In genomic region chr5:96533371-96533770, GRCh38 we compare ENCODE assay signal across 33 cellular contexts.
"Had no signal": no experiment of that assay in that cellular context is flagged by ENCODE, and none has a peak within 500 bp of the region (broad histone marks: within the 10 kb centered on the region; RNA-seq: fewer than 3 reads in every experiment).

No MANE protein-coding gene starts in this region.

- ATAC-seq: activated naive CD4-positive, alpha-beta T cell treated with anti-CD3 and anti-CD28 coated beads, Interleukin-2, amount 50 U/mL, for 72 hours; activated naive CD8-positive, alpha-beta T cell treated with anti-CD3 and anti-CD28 coated beads, Interleukin-2, amount 50 U/mL, for 24 hours; activated T-cell treated with anti-CD3 and anti-CD28 coated beads, Interleukin-2, amount 50 U/mL, for 4 hours; activated T-cell treated with anti-CD3 and anti-CD28 coated beads, Interleukin-2, amount 50 U/mL, for 72 hours; activated T-helper 17 cell treated with anti-CD3 and anti-CD28 coated beads, Interleukin-2, amount 50 U/mL, for 72 hours; body of pancreas had no signal

- H3K4me1 ChIP-seq: ascending aorta, body of pancreas, breast epithelium had no signal

- FAIRE-seq: astrocyte, bronchial epithelial cell, colon had no signal

- DNase-seq: activated effector memory CD4-positive, alpha-beta T cell treated with anti-CD3 and anti-CD28 coated beads, Interleukin-2, amount 50 U/mL, for 16 hours; activated effector memory CD4-positive, alpha-beta T cell treated with Interleukin-2 at 50 U/mL for 16 hours; activated gamma-delta T cell; activated gamma-delta T cell treated with Interleukin-2 at 50 U/mL for 16 hours; activated naive CD4-positive, alpha-beta T cell; activated naive CD4-positive, alpha-beta T cell treated with anti-CD3 and anti-CD28 coated beads for 36 hours; activated naive CD4-positive, alpha-beta T cell treated with anti-CD3 and anti-CD28 coated beads, Interleukin-2, amount 10 ng/mL, durations not matched to agents 7 days and 5 days; activated naive CD4-positive, alpha-beta T cell treated with anti-CD3 and anti-CD28 coated beads, Interleukin-2, amount 50 U/mL, for 16 hours; activated naive CD4-positive, alpha-beta T cell treated with Interleukin-2 at 50 U/mL for 16 hours; activated naive CD8-positive, alpha-beta T cell treated with anti-CD3 and anti-CD28 coated beads for 36 hours; activated naive CD8-positive, alpha-beta T cell treated with anti-CD3 and anti-CD28 coated beads, Interleukin-2, amount 10 ng/mL, durations not matched to agents 7 days and 5 days; activated naive CD8-positive, alpha-beta T cell treated with anti-CD3 and anti-CD28 coated beads, Interleukin-2, amount 50 U/mL, for 24 hours; activated T-cell treated with anti-CD3 and anti-CD28 coated beads, Interleukin-2, amount 50 U/mL, for 4 hours; activated T-cell treated with anti-CD3 and anti-CD28 coated beads, Interleukin-2, amount 50 U/mL, for 48 hours; activated T-cell treated with anti-CD3 and anti-CD28 coated beads, Interleukin-2, amount 50 U/mL, for 72 hours; adrenal gland; amniotic stem cell; amygdala; anterior cingulate cortex; aorta; body of pancreas; brain microvascular endothelial cell; caudate nucleus; central memory CD4-positive, alpha-beta T cell; cerebellar nuclear complex had no signal

- H3K36me3 ChIP-seq: adrenal gland, ascending aorta, brain microvascular endothelial cell, breast epithelium, cardiac muscle cell had no signal

- H3K27me3 ChIP-seq: adrenal gland, ascending aorta, body of pancreas, brain microvascular endothelial cell, breast epithelium, cardiac muscle cell had no signal

- H3K9me3 ChIP-seq: adrenal gland, ascending aorta, body of pancreas, breast epithelium had no signal

- H3K4me3 ChIP-seq: adrenal gland, ascending aorta, body of pancreas, breast epithelium, cardiac muscle cell had no signal

- H3K27ac ChIP-seq: adrenal gland, ascending aorta, body of pancreas, brain microvascular endothelial cell, breast epithelium, cardiac muscle cell had no signal
